19 cellular contexts compared by ENCODE assay signal in the genomic region with DNA sequence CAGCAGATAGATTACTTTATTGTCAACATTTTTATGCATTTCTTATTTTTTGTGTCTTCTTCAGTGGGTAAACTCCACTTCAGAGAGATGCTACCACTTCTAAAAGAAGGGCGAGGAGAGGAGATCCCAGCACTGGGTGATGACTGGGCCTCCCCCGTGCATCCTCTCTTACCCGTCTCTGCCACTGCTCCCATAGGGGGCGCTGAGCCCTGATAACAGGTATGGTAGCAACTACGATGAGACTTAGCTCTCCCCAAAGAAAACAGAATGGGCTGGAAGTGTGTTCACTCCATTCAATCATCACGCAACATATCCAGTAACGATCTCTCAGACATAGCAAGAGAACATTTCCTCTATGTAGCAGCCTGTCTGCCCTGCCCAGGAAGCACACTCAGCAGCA.
DNase-seq lines count a peak whose midpoint lies in the region; ATAC-seq, FAIRE-seq and TF ChIP-seq lines count a peak whose summit lies in the region.
"Had no signal": no experiment of that assay in that cellular context is flagged by ENCODE, and none has a peak within 500 bp of the region (broad histone marks: within the 10 kb centered on the region; RNA-seq: fewer than 3 reads in every experiment).

No MANE protein-coding gene starts in this region.

- H2BK5ac ChIP-seq in H1 (ENCODE audit: low read depth, low read length): no peak overlapping the region

- no peaks in the 10 kb centered on the region for H3K23me2 ChIP-seq in H1 (ENCODE audit: low read depth, low read length)

- no peak overlapping the region for H3K14ac ChIP-seq in H1 (ENCODE audit: insufficient read length)

- H3K79me1 ChIP-seq in H1 (ENCODE audit: low read depth, low read length): no peaks in the 10 kb centered on the region

- H4K91ac ChIP-seq in H1 (replicated peaks; ENCODE audit: insufficient read length, low read length): no peak overlapping the region

- H3K79me2 ChIP-seq in Loucy (ENCODE audit: insufficient read depth, low read length) (no peaks in the 10 kb centered on the region), H1 (ENCODE audit: control insufficient read depth in 1 of 2, insufficient read depth in 2 of 2, low read length in 2 of 2) (no peaks in the 10 kb centered on the region)

- no peak overlapping the region for H2BK120ac ChIP-seq in H1 (replicated peaks; ENCODE audit: low read depth, low read length)

- H3K4me3 ChIP-seq in Loucy (ENCODE audit: low read length, poor library complexity, severe bottlenecking) (no peak overlapping the region), H1 (ENCODE audit: extremely low read depth in 1 of 4, insufficient read depth in 2 of 4, low read depth in 3 of 4, low read length in 4 of 4) (no peak overlapping the region), stomach (no peak overlapping the region), right lobe of liver (no peak overlapping the region)
- H3K4me3 ChIP-seq: GM12878, upper lobe of right lung had no signal

- H3K27me3 ChIP-seq in Loucy (ENCODE audit: insufficient read depth, low read length, poor library complexity, severe bottlenecking): no peaks in the 10 kb centered on the region
- no peaks in the 10 kb centered on the region for H3K27me3 ChIP-seq in H1 (replicated peaks in 1 of 4; ENCODE audit: control insufficient read depth in 3 of 4, extremely low read depth in 1 of 4, insufficient read depth in 3 of 4, low read length in 3 of 4)
- peaks cover 0 to 28% (median 0%) of the 10 kb centered on the region in 3 donors for H3K27me3 ChIP-seq in stomach
- peaks cover 0 to 4% of the 10 kb centered on the region in 2 donors for H3K27me3 ChIP-seq in right lobe of liver
- H3K27me3 ChIP-seq: upper lobe of right lung had no signal

- TF ChIP-seq EP300 in H1 (IDR thresholded peaks at IDR 0.05; ENCODE audit: borderline replicate concordance in 1 of 2, low read depth in 2 of 2, low read length in 2 of 2) (no peak), stomach (IDR thresholded peaks at IDR 0.05) (no peak)

- no peak overlapping the region for H2BK15ac ChIP-seq in H1 (ENCODE audit: low read length)

- CTCF ChIA-PET in H1 (lab: Charles Lee; ENCODE audit: partially characterized antibody): interaction anchor here (0.6 to 2.1 kb wide), 25 partner anchors 9 to 746 kb away, joined by 3 to 20 read pairs (median 4); no protein-coding TSS in a partner anchor

- no peaks in the 10 kb centered on the region for H3K4me1 ChIP-seq in Loucy (ENCODE audit: insufficient read depth, low read length, poor library complexity, severe bottlenecking)
- peaks cover 0 to 3% (median 0%) of the 10 kb centered on the region in 4 experiments; a peak in 3 of 7 replicates for H3K4me1 ChIP-seq in H1 (replicated peaks in 1 of 4; ENCODE audit: control insufficient read depth in 3 of 4, insufficient read depth in 4 of 4, low read length in 3 of 4)
- H3K4me1 ChIP-seq in stomach: no peaks in the 10 kb centered on the region
- no peaks in the 10 kb centered on the region for H3K4me1 ChIP-seq in right lobe of liver
- H3K4me1 ChIP-seq: upper lobe of right lung had no signal

- H3F3A ChIP-seq in Loucy (ENCODE audit: low read depth): no peaks in the 10 kb centered on the region

- H4K20me1 ChIP-seq in Loucy (ENCODE audit: insufficient read depth, low read length, poor library complexity, severe bottlenecking) (no peaks in the 10 kb centered on the region), H1 (replicated peaks in 1 of 2; ENCODE audit: control insufficient read depth in 1 of 2, insufficient read depth in 2 of 2, low read length in 2 of 2) (no peaks in the 10 kb centered on the region)

- H3K9me3 ChIP-seq in Loucy (ENCODE audit: insufficient read depth, low read depth, low read length) (no peaks in the 10 kb centered on the region), H1 (ENCODE audit: insufficient read depth in 2 of 2, low read depth in 1 of 2, low read length in 1 of 2) (no peaks in the 10 kb centered on the region), stomach (no peaks in the 10 kb centered on the region), right lobe of liver (no peaks in the 10 kb centered on the region)
- H3K9me3 ChIP-seq: upper lobe of right lung had no signal

- TF ChIP-seq POLR2A in H1 (IDR thresholded peaks at IDR 0.05; ENCODE audit: control extremely low read depth in 1 of 2, low read depth in 2 of 2, low read length in 2 of 2): no peak
- TF ChIP-seq POLR2A in stomach (IDR thresholded peaks at IDR 0.05): no peak
- no peak for TF ChIP-seq POLR2A in right lobe of liver (IDR thresholded peaks at IDR 0.05)

- no peak overlapping the region for H3K56ac ChIP-seq in H1 (replicated peaks; ENCODE audit: insufficient read length, low read depth, low read length)

- H2BK12ac ChIP-seq in H1 (ENCODE audit: low read depth, low read length): no peak overlapping the region

- H3K4me2 ChIP-seq in Loucy (ENCODE audit: low read depth, low read length, poor library complexity, severe bottlenecking): no peak overlapping the region
- no peak overlapping the region for H3K4me2 ChIP-seq in H1 (ENCODE audit: insufficient read depth in 1 of 2, low read depth in 2 of 2, low read length in 2 of 2)

- no peak overlapping the region for H2BK20ac ChIP-seq in H1 (ENCODE audit: low read length)

- DNase-seq in stimulated activated CD4-positive, alpha-beta T cell treated with anti-CD3 and anti-CD28 coated beads, Interleukin-15, amount 100 ng/mL, for 24 hours: peak; percentile 33
- no peak for DNase-seq in stimulated activated CD4-positive, alpha-beta T cell treated with anti-CD3 and anti-CD28 coated beads, Interleukin-1b, Interleukin-23, amount 100 ng/mL, for 48 hours
- peak in 1 of 2 experiments; percentile 79 for DNase-seq in H1 (ENCODE audit: low read depth in 1 of 2, low spot score in 2 of 2)
- no peak for DNase-seq in stomach
- no peak for DNase-seq in right lobe of liver
- no peak for DNase-seq in anterior cingulate cortex (lab: John Stamatoyannopoulos, UW)
- DNase-seq in stimulated activated CD4-positive, alpha-beta T cell treated with anti-CD3 and anti-CD28 coated beads, Interleukin-4, amount 100 ng/mL, for 1 hour: no peak
- DNase-seq: activated CD4-positive, alpha-beta T cell treated with anti-CD3 and anti-CD28 coated beads, Interleukin-2, amount 50 U/mL, for 48 hours; amygdala; islet precursor cell; right cardiac atrium; Right ventricle myocardium superior; stimulated activated CD4-positive, alpha-beta T cell treated with anti-CD3 and anti-CD28 coated beads, Interleukin-4, amount 100 ng/mL, for 24 hours; T-helper 9 cell; upper lobe of right lung had no signal

- H4K5ac ChIP-seq in H1 (ENCODE audit: insufficient read length, low read depth, low read length): no peak overlapping the region

- peak overlapping the region; percentile 81 for H4K8ac ChIP-seq in H1 (ENCODE audit: extremely low read depth, insufficient read depth, low read length)

- no peak overlapping the region for H3K18ac ChIP-seq in H1 (ENCODE audit: extremely low read depth, low read length)

- H2AK5ac ChIP-seq in H1 (ENCODE audit: low read depth, low read length): no peak overlapping the region

- peak; percentile 71 for FAIRE-seq in H1 (lab: Jason Lieb, UNC)
- FAIRE-seq: GM12878 had no signal

- POLR2A ChIA-PET in H1 (lab: Charles Lee; ENCODE audit: partially characterized antibody): no interaction called here

- no peak for ATAC-seq in right lobe of liver
- ATAC-seq: activated T-helper 17 cell treated with anti-CD3 and anti-CD28 coated beads, Interleukin-2, amount 50 U/mL, for 72 hours; GM12878; right cardiac atrium; upper lobe of right lung had no signal

- peak; percentile 52 for TF ChIP-seq CTCF in Loucy (conservative IDR thresholded peaks at IDR 0.05; ENCODE audit: low read length)
- peak; percentile 52 to 83 (median 81) for TF ChIP-seq CTCF in H1 (IDR thresholded peaks at IDR 0.05; ENCODE audit: control extremely low read depth in 1 of 3, insufficient read depth in 1 of 3, low read depth in 1 of 3, low read length in 3 of 3)
- no peak for TF ChIP-seq CTCF in stomach (IDR thresholded peaks at IDR 0.05)
- TF ChIP-seq CTCF in right lobe of liver (IDR thresholded peaks at IDR 0.05): no peak

- no peak overlapping the region for H3K23ac ChIP-seq in H1 (ENCODE audit: insufficient read length)

- no peaks in the 10 kb centered on the region for H3K36me3 ChIP-seq in Loucy (ENCODE audit: insufficient read depth, low read length)
- no peaks in the 10 kb centered on the region for H3K36me3 ChIP-seq in H1 (ENCODE audit: control insufficient read depth in 2 of 4, insufficient read depth in 4 of 4, low read length in 3 of 4)
- no peaks in the 10 kb centered on the region for H3K36me3 ChIP-seq in stomach
- H3K36me3 ChIP-seq in right lobe of liver: no peaks in the 10 kb centered on the region
- H3K36me3 ChIP-seq: upper lobe of right lung had no signal

- no peak overlapping the region for H3K4ac ChIP-seq in H1 (replicated peaks; ENCODE audit: insufficient read length, low read depth, low read length)

- WGBS in H1 (ENCODE audit: extremely low coverage in 1 of 2, insufficient coverage in 1 of 2, insufficient read length in 1 of 2, insufficient replicate concordance in 2 of 2, low coverage in 1 of 2, low lambda C conversion rate in 2 of 2, missing lambda C conversion rate in 1 of 2), 2 experiments: 60% methylated on average over 7 of the region's 7 CpGs; no CpG with 5 or more reads in 1 of the 2 experiments
- 39 to 54% (median 46%) methylated on average over 7 of the region's 7 CpGs for WGBS in stomach, 5 donors
- WGBS in right lobe of liver (ENCODE audit: insufficient coverage, low coverage, low lambda C conversion rate, missing lambda C conversion rate): 21% methylated on average over 7 of the region's 7 CpGs

- peak; percentile 34 to 67; a peak in 3 of 4 replicates for TF ChIP-seq RAD21 in H1 (IDR thresholded peaks at IDR 0.05 in 1 of 2, conservative IDR thresholded peaks at IDR 0.05 in 1 of 2; ENCODE audit: low read depth in 2 of 2, low read length in 2 of 2)

- H3K27ac ChIP-seq in H1 (ENCODE audit: low read depth, low read length): no peak overlapping the region
- no peak overlapping the region for H3K27ac ChIP-seq in stomach
- no peak overlapping the region for H3K27ac ChIP-seq in right lobe of liver
- H3K27ac ChIP-seq: HL-60, upper lobe of right lung had no signal

- no peak overlapping the region for H3K9ac ChIP-seq in Loucy (ENCODE audit: low read depth, low read length, poor library complexity, severe bottlenecking)
- no peak overlapping the region for H3K9ac ChIP-seq in H1 (replicated peaks in 1 of 4; ENCODE audit: extremely low read depth in 1 of 4, low read depth in 3 of 4, low read length in 3 of 4)

- intact Hi-C loops in stomach (cut with DNase I; ENCODE audit: low total_unique reads) (no loop called here), right lobe of liver (cut with DNase I) (no loop called here)

- no peak overlapping the region for H2AFZ ChIP-seq in Loucy (ENCODE audit: low read length)
- H2AFZ ChIP-seq in H1 (ENCODE audit: low read length): peak overlapping the region; percentile 96; the same call in 1 of the 2 replicates

- no peaks in the 10 kb centered on the region for H3K9me2 ChIP-seq in Loucy (replicated peaks; ENCODE audit: low read depth, low read length)

TF ChIP-seq in H1, 55 proteins besides CTCF, POLR2A, EP300 and RAD21 (continues in another document):
- TF ChIP-seq SIX5 (IDR thresholded peaks at IDR 0.05; ENCODE audit: low read depth, low read length): no peak
- TF ChIP-seq SIN3A (conservative IDR thresholded peaks at IDR 0.05 in 1 of 2, IDR thresholded peaks at IDR 0.05 in 1 of 2; ENCODE audit: low read depth in 1 of 2, low read length in 2 of 2): no peak

Comparison
In these comparisons a context has a peak if more than half of its experiments do, and no peak if none do; other contexts are left out.
1. CTCF ChIP-seq: peak in Loucy (single experiment) and H1 (3 of 3); none in stomach (0 of 7) and right lobe of liver (0 of 4).